29 cellular contexts compared by ENCODE assay signal in the genomic region with DNA sequence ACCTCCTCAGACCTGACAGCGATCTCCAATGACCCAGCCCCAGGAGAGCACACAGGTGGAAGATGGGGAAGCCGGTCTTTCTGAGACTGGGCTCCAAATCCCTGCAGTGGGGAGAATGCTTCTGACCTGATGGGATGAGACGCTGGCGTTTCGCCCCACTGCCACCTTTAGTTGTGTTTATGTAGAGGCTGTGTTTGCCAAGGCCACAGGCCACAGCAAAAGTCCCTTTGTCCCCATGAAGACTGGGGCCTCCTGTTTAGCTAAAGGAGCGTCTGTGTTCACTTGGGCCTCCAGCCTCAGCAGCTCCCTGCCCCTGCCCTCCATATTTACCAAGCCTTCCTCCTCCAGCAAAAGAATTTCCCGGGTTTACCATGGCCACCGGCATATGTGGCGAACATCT. TPM values are rescaled to one million over a fixed set of nuclear protein-coding genes. Genes with fewer than 3 reads are reported as not detected.
DNase-seq lines count a peak whose midpoint lies in the region; ATAC-seq, FAIRE-seq and TF ChIP-seq lines count a peak whose summit lies in the region.
"Had no signal": no experiment of that assay in that cellular context is flagged by ENCODE, and none has a peak within 500 bp of the region (broad histone marks: within the 10 kb centered on the region; RNA-seq: fewer than 3 reads in every experiment).

No MANE protein-coding gene starts in this region.

- H3K27ac Mint-ChIP-seq in central memory CD8-positive, alpha-beta T cell (ENCODE audit: low read depth), result peak overlapping the region; percentile 29
- H3K27ac Mint-ChIP-seq in activated T-helper 17 cell treated with anti-CD3 and anti-CD28 coated beads, Interleukin-2, amount 50 U/mL, for 72 hours, result no peak overlapping the region
- H3K27ac Mint-ChIP-seq: natural killer cell had no signal

- no peak overlapping the region for H3K4me3 Mint-ChIP-seq in central memory CD8-positive, alpha-beta T cell
- no peak overlapping the region for H3K4me3 Mint-ChIP-seq in activated T-helper 17 cell treated with anti-CD3 and anti-CD28 coated beads, Interleukin-2, amount 50 U/mL, for 72 hours
- H3K4me3 Mint-ChIP-seq: activated naive CD8-positive, alpha-beta T cell; natural killer cell had no signal

- no peak for FAIRE-seq in frontal cortex (lab: Jason Lieb, UNC)
- FAIRE-seq: keratinocyte had no signal

- TF ChIP-seq CTCF in C4-2B (conservative IDR thresholded peaks at IDR 0.05), result no peak

- H3K36me3 Mint-ChIP-seq in central memory CD8-positive, alpha-beta T cell (ENCODE audit: insufficient read depth), result peaks cover 6% of the 10 kb centered on the region
- H3K36me3 Mint-ChIP-seq in activated T-helper 17 cell treated with anti-CD3 and anti-CD28 coated beads, Interleukin-2, amount 50 U/mL, for 72 hours (ENCODE audit: low read depth), result peaks cover 9% of the 10 kb centered on the region
- H3K36me3 Mint-ChIP-seq: natural killer cell had no signal

- H3K9me3 Mint-ChIP-seq in central memory CD8-positive, alpha-beta T cell, result no peaks in the 10 kb centered on the region
- H3K9me3 Mint-ChIP-seq in activated T-helper 17 cell treated with anti-CD3 and anti-CD28 coated beads, Interleukin-2, amount 50 U/mL, for 72 hours, result no peaks in the 10 kb centered on the region
- H3K9me3 Mint-ChIP-seq: natural killer cell had no signal

- H3K27ac ChIP-seq in C4-2B, result peak overlapping the region; percentile 42
- H3K27ac ChIP-seq: RWPE1, SJSA1, tibial nerve had no signal

- no peak for ATAC-seq in central memory CD8-positive, alpha-beta T cell (replicated peaks; ENCODE audit: extremely low read depth, poor library complexity, severe bottlenecking)
- ATAC-seq in activated T-helper 17 cell treated with anti-CD3 and anti-CD28 coated beads, Interleukin-2, amount 50 U/mL, for 72 hours (replicated peaks), result no peak
- no peak for ATAC-seq in GM21423 (IDR thresholded peaks at IDR 0.05; ENCODE audit: unreplicated experiment)
- ATAC-seq: HCT116, natural killer cell had no signal

- H3K4me1 Mint-ChIP-seq in central memory CD8-positive, alpha-beta T cell, result peaks cover 13% of the 10 kb centered on the region
- peaks cover 21% of the 10 kb centered on the region for H3K4me1 Mint-ChIP-seq in activated T-helper 17 cell treated with anti-CD3 and anti-CD28 coated beads, Interleukin-2, amount 50 U/mL, for 72 hours

- intact Hi-C loops in posterior vena cava (cut with DNase I), result no loop called here

- DNase-seq in DMS79 (lab: John Stamatoyannopoulos, UW) (peak; percentile 42), posterior vena cava (ENCODE audit: low spot score) (peak; percentile 41), frontal cortex (ENCODE audit: low spot score in 2 of 2) (no peak)
- DNase-seq in central memory CD8-positive, alpha-beta T cell (ENCODE audit: low spot score in 2 of 2), result no peak
- DNase-seq: activated CD4-positive, alpha-beta T cell treated with anti-CD3 and anti-CD28 coated beads, Interleukin-2, amount 50 U/mL, for 1 hour; activated CD4-positive, CD25-positive, alpha-beta regulatory T cell; activated effector memory CD4-positive, alpha-beta T cell treated with anti-CD3 and anti-CD28 coated beads, Interleukin-2, amount 50 U/mL, for 16 hours; activated T-cell treated with anti-CD3 and anti-CD28 coated beads, Interleukin-2, amount 50 U/mL, for 1 hour; effector CD8-positive, alpha-beta T cell; erythroblast; natural killer cell; NCI-H187 treated with DMSO at 0.1 percent for 48 hours; NCI-H345; NCI-H82; nucleus accumbens; stimulated activated CD4-positive, alpha-beta T cell treated with anti-CD3 and anti-CD28 coated beads, Interleukin-4, amount 100 ng/mL, for 1 hour had no signal

- H3K27me3 Mint-ChIP-seq in central memory CD8-positive, alpha-beta T cell, result no peaks in the 10 kb centered on the region
- H3K27me3 Mint-ChIP-seq in activated T-helper 17 cell treated with anti-CD3 and anti-CD28 coated beads, Interleukin-2, amount 50 U/mL, for 72 hours, result no peaks in the 10 kb centered on the region
- H3K27me3 Mint-ChIP-seq: activated naive CD8-positive, alpha-beta T cell had no signal

RNA-seq across cellular contexts. Expression of a gene that starts 10.4 kb away (rescaled TPM):
- total RNA-seq in posterior vena cava (not detected), frontal cortex (not detected)
- total RNA-seq in activated T-helper 17 cell treated with anti-CD3 and anti-CD28 coated beads, Interleukin-2, amount 50 U/mL, for 72 hours, result under 1 TPM; 0.26 to 0.77 TPM
- total RNA-seq: fibroblast of villous mesenchyme, liver, pulmonary artery endothelial cell, SJSA1, tibial nerve had no signal

RNA-seq across cellular contexts. Expression of a gene that starts 15.1 kb away (rescaled TPM):
- total RNA-seq in posterior vena cava (1 to 10 TPM; 3.7 to 5.0 TPM), frontal cortex (4.1 TPM)
- total RNA-seq in activated T-helper 17 cell treated with anti-CD3 and anti-CD28 coated beads, Interleukin-2, amount 50 U/mL, for 72 hours, result 1 to 10 TPM; 7.0 to 9.7 TPM

RNA-seq across cellular contexts. Expression of a gene that starts 28.2 kb away (rescaled TPM):
- total RNA-seq in posterior vena cava (not detected), frontal cortex (not detected)
- not detected for total RNA-seq in activated T-helper 17 cell treated with anti-CD3 and anti-CD28 coated beads, Interleukin-2, amount 50 U/mL, for 72 hours
- total RNA-seq: fibroblast of villous mesenchyme, liver, mononuclear cell, natural killer cell, pulmonary artery endothelial cell, SJSA1 had no signal

RNA-seq across cellular contexts. Expression of a gene that starts 31.6 kb away (rescaled TPM):
- 10 to 100 TPM in 1 of 2 donors, 1 to 10 TPM in 1; 8.7 to 12.6 TPM for total RNA-seq in posterior vena cava
- under 1 TPM; 0.15 to 0.74 TPM for total RNA-seq in activated T-helper 17 cell treated with anti-CD3 and anti-CD28 coated beads, Interleukin-2, amount 50 U/mL, for 72 hours
- total RNA-seq in frontal cortex, result 0.41 TPM
- total RNA-seq: fibroblast of villous mesenchyme, pulmonary artery endothelial cell, SJSA1 had no signal

RNA-seq across cellular contexts. Expression of a gene that starts 49.0 kb away (rescaled TPM):
- 1 to 10 TPM; 1.8 to 5.5 TPM for total RNA-seq in posterior vena cava
- total RNA-seq in activated T-helper 17 cell treated with anti-CD3 and anti-CD28 coated beads, Interleukin-2, amount 50 U/mL, for 72 hours, result not detected
- total RNA-seq in frontal cortex, result under 0.01 TPM
- total RNA-seq: fibroblast of villous mesenchyme, pulmonary artery endothelial cell, SJSA1 had no signal

Comparison
In these comparisons a context has a peak if more than half of its experiments do, and no peak if none do; other contexts are left out.
1. DNase-seq: peak in DMS79 (single experiment) and posterior vena cava (single experiment); none in central memory CD8-positive, alpha-beta T cell (0 of 2) and frontal cortex (0 of 2).